In the genomic region with DNA sequence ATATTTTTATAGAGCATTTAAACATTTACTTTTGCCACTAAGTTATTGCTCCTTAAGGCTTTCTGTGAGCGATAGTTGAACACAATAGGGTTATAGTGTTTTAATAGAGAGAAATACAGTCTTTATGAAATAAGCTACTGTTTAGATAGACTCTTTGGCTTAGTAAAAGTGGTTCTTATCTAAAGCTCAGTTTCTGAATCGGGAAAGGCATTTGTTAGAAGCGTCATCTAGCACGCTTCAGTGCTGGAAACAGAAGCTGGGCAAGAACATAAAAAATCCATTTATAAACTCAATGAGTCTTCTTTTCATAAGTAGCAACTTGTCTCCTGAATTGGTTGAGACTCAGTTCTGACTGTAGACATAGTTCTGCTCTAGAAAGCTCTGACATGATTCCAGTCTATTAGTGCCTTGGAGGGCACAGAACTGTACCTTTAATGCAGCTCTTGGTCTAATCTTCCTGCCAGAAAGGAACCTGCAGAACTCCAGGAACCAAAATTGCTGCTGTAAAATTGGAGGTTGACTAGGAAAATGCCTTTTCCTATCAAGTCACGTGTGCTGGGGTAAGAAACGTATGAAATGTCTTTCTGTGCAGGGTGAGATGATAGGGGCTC, we compare ENCODE assay signal across 17 cellular contexts. TPM values are rescaled to one million over a fixed set of nuclear protein-coding genes. Genes with fewer than 3 reads are reported as not detected.
DNase-seq lines count a peak whose midpoint lies in the region; ATAC-seq and TF ChIP-seq lines count a peak whose summit lies in the region.
"Had no signal": no experiment of that assay in that cellular context is flagged by ENCODE, and none has a peak within 500 bp of the region (broad histone marks: within the 10 kb centered on the region; RNA-seq: fewer than 3 reads in every experiment).

No MANE protein-coding gene starts in this region.

- H3K4me1 ChIP-seq in cardiac muscle cell (ENCODE audit: low read depth), result no peaks in the 10 kb centered on the region
- no peaks in the 10 kb centered on the region for H3K4me1 ChIP-seq in right cardiac atrium (ENCODE audit: control insufficient read depth, insufficient read depth, low read length)
- no peaks in the 10 kb centered on the region; the same call in 1 of the 2 replicates for H3K4me1 ChIP-seq in HEK293 (ENCODE audit: control insufficient read depth, insufficient read depth, low read length)
- H3K4me1 ChIP-seq: HAP-1 had no signal

- H3K4me3 Mint-ChIP-seq in stimulated activated naive B cell treated with anti-CD40 and anti-IgM and Interleukin-4, amounts not matched to agents 10 μg/mL and 1 μg/mL and 100 μg/mL, for 72 hours, result no peak overlapping the region
- H3K4me3 Mint-ChIP-seq: CD4-positive, CD25-positive, alpha-beta regulatory T cell; HFFc6 had no signal

- no peaks in the 10 kb centered on the region for H3K27me3 Mint-ChIP-seq in stimulated activated naive B cell treated with anti-CD40 and anti-IgM and Interleukin-4, amounts not matched to agents 10 μg/mL and 1 μg/mL and 100 μg/mL, for 72 hours
- H3K27me3 Mint-ChIP-seq: CD4-positive, CD25-positive, alpha-beta regulatory T cell had no signal

- DNase-seq in cardiac muscle cell (ENCODE audit: low read depth in 1 of 2, low spot score in 1 of 2), result no peak
- no peak for DNase-seq in right cardiac atrium
- DNase-seq in epidermal melanocyte (ENCODE audit: insufficient read length, low spot score), result peak; percentile 67
- peak; percentile 20 for DNase-seq in pons (ENCODE audit: low spot score)
- DNase-seq in stimulated activated naive B cell treated with anti-CD40 and anti-IgM and Interleukin-4, amounts not matched to agents 10 μg/mL and 1 μg/mL and 100 μg/mL, for 72 hours, result no peak
- no peak for DNase-seq in activated naive CD4-positive, alpha-beta T cell treated with anti-CD3 and anti-CD28 coated beads, Interleukin-2, amount 50 U/mL, for 72 hours (ENCODE audit: low spot score in 2 of 2)
- no peak for DNase-seq in activated effector memory CD4-positive, alpha-beta T cell treated with Interleukin-2 at 50 U/mL for 16 hours
- DNase-seq: ACHN; Calu3; CD4-positive, CD25-positive, alpha-beta regulatory T cell; DMS 273 treated with DMSO at 0.1 percent for 48 hours; EL; HFFc6 had no signal

- H3K9me3 ChIP-seq in cardiac muscle cell (ENCODE audit: low read depth), result no peaks in the 10 kb centered on the region
- no peaks in the 10 kb centered on the region for H3K9me3 ChIP-seq in right cardiac atrium (ENCODE audit: control insufficient read depth, low read length)
- H3K9me3 ChIP-seq in HEK293 (ENCODE audit: control insufficient read depth, insufficient read depth, low read depth, low read length), result no peaks in the 10 kb centered on the region
- H3K9me3 ChIP-seq: BLaER1 treated with 17β-estradiol and CSF1 and Interleukin-3, amounts not matched to agents 10 nM and 100 nM; HAP-1 had no signal

- no peaks in the 10 kb centered on the region for H3K36me3 ChIP-seq in cardiac muscle cell
- H3K36me3 ChIP-seq in HEK293 (ENCODE audit: control insufficient read depth in 2 of 2, insufficient read depth in 1 of 2, low read length in 2 of 2), result no peaks in the 10 kb centered on the region
- H3K36me3 ChIP-seq: BLaER1 treated with 17β-estradiol and CSF1 and Interleukin-3, amounts not matched to agents 10 nM and 100 nM; HAP-1 had no signal

- no peaks in the 10 kb centered on the region for H3K9me3 Mint-ChIP-seq in stimulated activated naive B cell treated with anti-CD40 and anti-IgM and Interleukin-4, amounts not matched to agents 10 μg/mL and 1 μg/mL and 100 μg/mL, for 72 hours
- no peaks in the 10 kb centered on the region for H3K9me3 Mint-ChIP-seq in activated naive CD4-positive, alpha-beta T cell treated with anti-CD3 and anti-CD28 coated beads, Interleukin-2, amount 50 U/mL, for 72 hours
- H3K9me3 Mint-ChIP-seq: CD4-positive, CD25-positive, alpha-beta regulatory T cell; HFFc6 had no signal

- WGBS in right cardiac atrium, result 41% methylated on average over 6 of the region's 6 CpGs

- H3K27me3 ChIP-seq in cardiac muscle cell (no peaks in the 10 kb centered on the region), right cardiac atrium (ENCODE audit: control insufficient read depth, insufficient read depth) (no peaks in the 10 kb centered on the region)
- H3K27me3 ChIP-seq: BLaER1 treated with 17β-estradiol and CSF1 and Interleukin-3, amounts not matched to agents 10 nM and 100 nM had no signal

- peaks cover 0 to 4% of the 10 kb centered on the region in 2 donors for H3K4me1 Mint-ChIP-seq in stimulated activated naive B cell treated with anti-CD40 and anti-IgM and Interleukin-4, amounts not matched to agents 10 μg/mL and 1 μg/mL and 100 μg/mL, for 72 hours
- H3K4me1 Mint-ChIP-seq: CD4-positive, CD25-positive, alpha-beta regulatory T cell had no signal

- H3K36me3 Mint-ChIP-seq in stimulated activated naive B cell treated with anti-CD40 and anti-IgM and Interleukin-4, amounts not matched to agents 10 μg/mL and 1 μg/mL and 100 μg/mL, for 72 hours, result no peaks in the 10 kb centered on the region
- H3K36me3 Mint-ChIP-seq in activated naive CD4-positive, alpha-beta T cell treated with anti-CD3 and anti-CD28 coated beads, Interleukin-2, amount 50 U/mL, for 72 hours, result no peaks in the 10 kb centered on the region
- H3K36me3 Mint-ChIP-seq: CD4-positive, CD25-positive, alpha-beta regulatory T cell had no signal

- H3K4me3 ChIP-seq in cardiac muscle cell, result no peak overlapping the region
- no peak overlapping the region for H3K4me3 ChIP-seq in right cardiac atrium (ENCODE audit: low read length)
- H3K4me3 ChIP-seq in HEK293 (ENCODE audit: low read depth, low read length), result no peak overlapping the region
- H3K4me3 ChIP-seq: BLaER1 treated with 17β-estradiol and CSF1 and Interleukin-3, amounts not matched to agents 10 nM and 100 nM; HAP-1 had no signal

- CTCF ChIA-PET in HEK293 (lab: Yijun Ruan, JAX), result interaction anchor here (0.6 to 1.3 kb wide), 3 partner anchors 9 to 1163 kb away, joined by 3 read pairs; no protein-coding TSS in a partner anchor

- no peak for ATAC-seq in right cardiac atrium
- no peak for ATAC-seq in stimulated activated naive B cell treated with anti-CD40 and anti-IgM and Interleukin-4, amounts not matched to agents 10 μg/mL and 1 μg/mL and 100 μg/mL, for 72 hours (replicated peaks)
- ATAC-seq in activated naive CD4-positive, alpha-beta T cell treated with anti-CD3 and anti-CD28 coated beads, Interleukin-2, amount 50 U/mL, for 72 hours, result no peak

- no peak for TF ChIP-seq CTCF in cardiac muscle cell (IDR thresholded peaks at IDR 0.05; ENCODE audit: low read depth, low read length)
- no peak for TF ChIP-seq CTCF in HEK293 (tag by site-specific recombination; IDR thresholded peaks at IDR 0.05)

- peak overlapping the region; percentile 20 for H3K27ac ChIP-seq in cardiac muscle cell
- no peak overlapping the region for H3K27ac ChIP-seq in right cardiac atrium (ENCODE audit: low read length)
- H3K27ac ChIP-seq in HEK293 (ENCODE audit: extremely low read depth, low read depth, low read length), result no peak overlapping the region
- H3K27ac ChIP-seq: BLaER1 treated with 17β-estradiol and CSF1 and Interleukin-3, amounts not matched to agents 10 nM and 100 nM; HL-60 had no signal

- POLR2A ChIA-PET in HEK293 (lab: Yijun Ruan, JAX), result no interaction called here

- intact Hi-C loops in right cardiac atrium (cut with DNase I), result no loop called here

- H3K27ac Mint-ChIP-seq in stimulated activated naive B cell treated with anti-CD40 and anti-IgM and Interleukin-4, amounts not matched to agents 10 μg/mL and 1 μg/mL and 100 μg/mL, for 72 hours, result no peak overlapping the region
- H3K27ac Mint-ChIP-seq in activated naive CD4-positive, alpha-beta T cell treated with anti-CD3 and anti-CD28 coated beads, Interleukin-2, amount 50 U/mL, for 72 hours, result no peak overlapping the region
- H3K27ac Mint-ChIP-seq: CD4-positive, CD25-positive, alpha-beta regulatory T cell; HFFc6 had no signal

TF ChIP-seq in HEK293, 187 proteins besides CTCF, POLR2A, EP300 and RAD21 (continues in another document):
- TF ChIP-seq ZNF791 (tag by site-specific recombination; IDR thresholded peaks at IDR 0.05) (no peak), ZNF658 (tag by site-specific recombination; IDR thresholded peaks at IDR 0.05) (no peak), MZF1 (tag by site-specific recombination; IDR thresholded peaks at IDR 0.05; ENCODE audit: borderline replicate concordance) (no peak), IKZF3 (tag by site-specific recombination; IDR thresholded peaks at IDR 0.05) (0 out of 2 replicates have a peak, but pooled peaks have one; percentile 11), HOXD13 (CRISPR knock-in tag; IDR thresholded peaks at IDR 0.05; ENCODE audit: borderline replicate concordance) (no peak), ZNF169 (tag by site-specific recombination; IDR thresholded peaks at IDR 0.05) (no peak)
- TF ChIP-seq, protein P1, sequence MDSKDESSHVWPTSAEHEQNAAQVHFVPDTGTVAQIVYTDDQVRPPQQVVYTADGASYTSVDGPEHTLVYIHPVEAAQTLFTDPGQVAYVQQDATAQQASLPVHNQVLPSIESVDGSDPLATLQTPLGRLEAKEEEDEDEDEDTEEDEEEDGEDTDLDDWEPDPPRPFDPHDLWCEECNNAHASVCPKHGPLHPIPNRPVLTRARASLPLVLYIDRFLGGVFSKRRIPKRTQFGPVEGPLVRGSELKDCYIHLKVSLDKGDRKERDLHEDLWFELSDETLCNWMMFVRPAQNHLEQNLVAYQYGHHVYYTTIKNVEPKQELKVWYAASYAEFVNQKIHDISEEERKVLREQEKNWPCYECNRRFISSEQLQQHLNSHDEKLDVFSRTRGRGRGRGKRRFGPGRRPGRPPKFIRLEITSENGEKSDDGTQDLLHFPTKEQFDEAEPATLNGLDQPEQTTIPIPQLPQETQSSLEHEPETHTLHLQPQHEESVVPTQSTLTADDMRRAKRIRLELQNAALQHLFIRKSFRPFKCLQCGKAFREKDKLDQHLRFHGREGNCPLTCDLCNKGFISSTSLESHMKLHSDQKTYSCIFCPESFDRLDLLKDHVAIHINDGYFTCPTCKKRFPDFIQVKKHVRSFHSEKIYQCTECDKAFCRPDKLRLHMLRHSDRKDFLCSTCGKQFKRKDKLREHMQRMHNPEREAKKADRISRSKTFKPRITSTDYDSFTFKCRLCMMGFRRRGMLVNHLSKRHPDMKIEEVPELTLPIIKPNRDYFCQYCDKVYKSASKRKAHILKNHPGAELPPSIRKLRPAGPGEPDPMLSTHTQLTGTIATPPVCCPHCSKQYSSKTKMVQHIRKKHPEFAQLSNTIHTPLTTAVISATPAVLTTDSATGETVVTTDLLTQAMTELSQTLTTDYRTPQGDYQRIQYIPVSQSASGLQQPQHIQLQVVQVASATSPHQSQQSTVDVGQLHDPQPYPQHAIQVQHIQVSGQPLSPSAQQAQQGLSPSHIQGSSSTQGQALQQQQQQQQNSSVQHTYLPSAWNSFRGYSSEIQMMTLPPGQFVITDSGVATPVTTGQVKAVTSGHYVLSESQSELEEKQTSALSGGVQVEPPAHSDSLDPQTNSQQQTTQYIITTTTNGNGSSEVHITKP (tag by site-specific recombination; IDR thresholded peaks at IDR 0.05), result no peak

RNA-seq across cellular contexts. Expression of a gene that starts 55.4 kb away (rescaled TPM):
- total RNA-seq in cardiac muscle cell (56.7 and 66.4 TPM in 2 replicates), right cardiac atrium (10 to 100 TPM; 90.6 to 97.2 (median 93.2) TPM)
- polyA plus RNA-seq in cardiac muscle cell (72.5 and 94.0 TPM in 2 replicates), right cardiac atrium (74.9 TPM)
- total RNA-seq in activated naive CD4-positive, alpha-beta T cell treated with anti-CD3 and anti-CD28 coated beads, Interleukin-2, amount 50 U/mL, for 72 hours, result 10 to 100 TPM; 55.4 to 61.4 TPM

Comparison
In these comparisons a context has a peak if more than half of its experiments do, and no peak if none do; other contexts are left out.
1. DNase-seq: peak in epidermal melanocyte (single experiment) and pons (single experiment); none in cardiac muscle cell (0 of 2), right cardiac atrium (0 of 3), stimulated activated naive B cell treated with anti-CD40 and anti-IgM and Interleukin-4, amounts not matched to agents 10 μg/mL and 1 μg/mL and 100 μg/mL, for 72 hours (single experiment), activated naive CD4-positive, alpha-beta T cell treated with anti-CD3 and anti-CD28 coated beads, Interleukin-2, amount 50 U/mL, for 72 hours (0 of 2) and activated effector memory CD4-positive, alpha-beta T cell treated with Interleukin-2 at 50 U/mL for 16 hours (single experiment).